Comparison of ENCODE assay signal across 21 cellular contexts in genomic region chr9:3827175-3827574, GRCh38.
DNase-seq lines count a peak whose midpoint lies in the region; ATAC-seq and TF ChIP-seq lines count a peak whose summit lies in the region.
"Had no signal": no experiment of that assay in that cellular context is flagged by ENCODE, and none has a peak within 500 bp of the region (broad histone marks: within the 10 kb centered on the region; RNA-seq: fewer than 3 reads in every experiment).

No MANE protein-coding gene starts in this region.

- H3K27ac ChIP-seq in RWPE2 (ENCODE audit: poor library complexity, severe bottlenecking): peak overlapping the region; percentile 60

- H3K36me3 Mint-ChIP-seq in activated naive CD4-positive, alpha-beta T cell treated with anti-CD3 and anti-CD28 coated beads, Interleukin-2, amount 10 ng/mL, durations not matched to agents 7 days and 5 days: no peaks in the 10 kb centered on the region
- H3K36me3 Mint-ChIP-seq in activated CD8-positive, alpha-beta memory T cell treated with anti-CD3 and anti-CD28 coated beads, Interleukin-2, amount 10 ng/mL, durations not matched to agents 7 days and 5 days: no peaks in the 10 kb centered on the region
- H3K36me3 Mint-ChIP-seq: activated naive CD4-positive, alpha-beta T cell treated with anti-CD3 and anti-CD28 coated beads, Interleukin-2, amount 50 U/mL, for 24 hours; CD4-positive, CD25-positive, alpha-beta regulatory T cell had no signal

- H3K4me3 ChIP-seq in RWPE2 (ENCODE audit: severe bottlenecking): no peak overlapping the region
- H3K4me3 ChIP-seq: GM12878, suprapubic skin had no signal

- H3K27me3 Mint-ChIP-seq in activated naive CD4-positive, alpha-beta T cell treated with anti-CD3 and anti-CD28 coated beads, Interleukin-2, amount 10 ng/mL, durations not matched to agents 7 days and 5 days: no peaks in the 10 kb centered on the region
- H3K27me3 Mint-ChIP-seq in activated CD8-positive, alpha-beta memory T cell treated with anti-CD3 and anti-CD28 coated beads, Interleukin-2, amount 10 ng/mL, durations not matched to agents 7 days and 5 days: peaks cover 8% of the 10 kb centered on the region
- H3K27me3 Mint-ChIP-seq: activated B cell treated with CpG ODN at 0.5 μM for 24 hours; activated naive CD4-positive, alpha-beta T cell treated with anti-CD3 and anti-CD28 coated beads, Interleukin-2, amount 50 U/mL, for 24 hours; CD4-positive, CD25-positive, alpha-beta regulatory T cell had no signal

- H3K27me3 ChIP-seq in RWPE2 (ENCODE audit: insufficient read depth, poor library complexity, severe bottlenecking): no peaks in the 10 kb centered on the region
- H3K27me3 ChIP-seq: suprapubic skin had no signal

- H3K9me3 Mint-ChIP-seq in activated naive CD4-positive, alpha-beta T cell treated with anti-CD3 and anti-CD28 coated beads, Interleukin-2, amount 10 ng/mL, durations not matched to agents 7 days and 5 days: no peaks in the 10 kb centered on the region
- no peaks in the 10 kb centered on the region for H3K9me3 Mint-ChIP-seq in activated CD8-positive, alpha-beta memory T cell treated with anti-CD3 and anti-CD28 coated beads, Interleukin-2, amount 10 ng/mL, durations not matched to agents 7 days and 5 days (ENCODE audit: low read depth)
- H3K9me3 Mint-ChIP-seq: activated B cell treated with CpG ODN at 0.5 μM for 24 hours; activated naive CD4-positive, alpha-beta T cell treated with anti-CD3 and anti-CD28 coated beads, Interleukin-2, amount 50 U/mL, for 24 hours had no signal

- TF ChIP-seq CTCF in RWPE2 (IDR thresholded peaks at IDR 0.05; ENCODE audit: poor library complexity, severe bottlenecking): no peak

- DNase-seq in HT-29 (ENCODE audit: low spot score): peak; percentile 93
- DNase-seq in RWPE2 (ENCODE audit: low spot score): peak; percentile 73
- DNase-seq in iPS-NIHi11 (ENCODE audit: low spot score): peak; percentile 57
- DNase-seq in renal cortical epithelial cell (ENCODE audit: low read depth): peak; percentile 37
- DNase-seq in Right ventricle myocardium inferior (ENCODE audit: missing footprints): no peak
- no peak for DNase-seq in HuH-7.5 (ENCODE audit: low spot score)
- DNase-seq in activated naive CD4-positive, alpha-beta T cell treated with anti-CD3 and anti-CD28 coated beads, Interleukin-2, amount 10 ng/mL, durations not matched to agents 7 days and 5 days: no peak
- DNase-seq in activated CD8-positive, alpha-beta memory T cell treated with anti-CD3 and anti-CD28 coated beads, Interleukin-2, amount 10 ng/mL, durations not matched to agents 7 days and 5 days: no peak
- DNase-seq: activated B cell treated with CpG ODN at 0.5 μM for 24 hours; activated T-cell treated with anti-CD3 and anti-CD28 coated beads, Interleukin-2, amount 50 U/mL, for 48 hours; CD4-positive, CD25-positive, alpha-beta regulatory T cell; foreskin fibroblast; HCEC 1CT; hypothalamus; kidney glomerular epithelial cell; NCI-H2029 treated with DMSO at 0.1 percent for 48 hours; NCI-H526 treated with DMSO at 0.1 percent for 48 hours; T-helper 17 cell had no signal

- CTCF ChIA-PET in activated naive CD4-positive, alpha-beta T cell treated with anti-CD3 and anti-CD28 coated beads, Interleukin-2, amount 10 ng/mL, durations not matched to agents 7 days and 5 days (lab: Charles Lee): no interaction called here
- CTCF ChIA-PET in activated CD8-positive, alpha-beta memory T cell treated with anti-CD3 and anti-CD28 coated beads, Interleukin-2, amount 10 ng/mL, durations not matched to agents 7 days and 5 days (lab: Charles Lee): no interaction called here

- ATAC-seq in RWPE2 (ENCODE audit: low read depth) (peak; percentile 96), Right ventricle myocardium inferior (no peak)
- no peak for ATAC-seq in activated CD8-positive, alpha-beta memory T cell treated with anti-CD3 and anti-CD28 coated beads, Interleukin-2, amount 10 ng/mL, durations not matched to agents 7 days and 5 days
- ATAC-seq: GM12878, T-helper 17 cell had no signal

- peaks cover 26% of the 10 kb centered on the region for H3K4me1 ChIP-seq in RWPE2 (ENCODE audit: insufficient read depth, poor library complexity, severe bottlenecking)

- no peak overlapping the region for H3K4me3 Mint-ChIP-seq in activated naive CD4-positive, alpha-beta T cell treated with anti-CD3 and anti-CD28 coated beads, Interleukin-2, amount 10 ng/mL, durations not matched to agents 7 days and 5 days
- no peak overlapping the region for H3K4me3 Mint-ChIP-seq in activated CD8-positive, alpha-beta memory T cell treated with anti-CD3 and anti-CD28 coated beads, Interleukin-2, amount 10 ng/mL, durations not matched to agents 7 days and 5 days
- H3K4me3 Mint-ChIP-seq: activated B cell treated with CpG ODN at 0.5 μM for 24 hours; activated naive CD4-positive, alpha-beta T cell treated with anti-CD3 and anti-CD28 coated beads, Interleukin-2, amount 50 U/mL, for 24 hours; CD4-positive, CD25-positive, alpha-beta regulatory T cell; T-helper 17 cell had no signal

- H3K27ac Mint-ChIP-seq in activated naive CD4-positive, alpha-beta T cell treated with anti-CD3 and anti-CD28 coated beads, Interleukin-2, amount 10 ng/mL, durations not matched to agents 7 days and 5 days: no peak overlapping the region
- H3K27ac Mint-ChIP-seq in activated CD8-positive, alpha-beta memory T cell treated with anti-CD3 and anti-CD28 coated beads, Interleukin-2, amount 10 ng/mL, durations not matched to agents 7 days and 5 days: no peak overlapping the region
- H3K27ac Mint-ChIP-seq: activated B cell treated with CpG ODN at 0.5 μM for 24 hours; activated naive CD4-positive, alpha-beta T cell treated with anti-CD3 and anti-CD28 coated beads, Interleukin-2, amount 50 U/mL, for 24 hours; CD4-positive, CD25-positive, alpha-beta regulatory T cell; T-helper 17 cell had no signal

- H3K9me3 ChIP-seq in RWPE2 (ENCODE audit: severe bottlenecking): no peaks in the 10 kb centered on the region
- H3K9me3 ChIP-seq: suprapubic skin had no signal

- no peaks in the 10 kb centered on the region for H3K4me1 Mint-ChIP-seq in activated naive CD4-positive, alpha-beta T cell treated with anti-CD3 and anti-CD28 coated beads, Interleukin-2, amount 10 ng/mL, durations not matched to agents 7 days and 5 days
- no peaks in the 10 kb centered on the region for H3K4me1 Mint-ChIP-seq in activated CD8-positive, alpha-beta memory T cell treated with anti-CD3 and anti-CD28 coated beads, Interleukin-2, amount 10 ng/mL, durations not matched to agents 7 days and 5 days
- H3K4me1 Mint-ChIP-seq: activated B cell treated with CpG ODN at 0.5 μM for 24 hours; activated naive CD4-positive, alpha-beta T cell treated with anti-CD3 and anti-CD28 coated beads, Interleukin-2, amount 50 U/mL, for 24 hours; CD4-positive, CD25-positive, alpha-beta regulatory T cell; T-helper 17 cell had no signal

- H3K36me3 ChIP-seq in RWPE2 (ENCODE audit: low read depth): no peaks in the 10 kb centered on the region
- H3K36me3 ChIP-seq: suprapubic skin had no signal

- intact Hi-C loops in Right ventricle myocardium inferior (cut with DNase I): no loop called here

Comparison
In these comparisons a context has a peak if more than half of its experiments do, and no peak if none do; other contexts are left out.
1. DNase-seq: peak in HT-29 (single experiment), RWPE2 (single experiment), iPS-NIHi11 (single experiment) and renal cortical epithelial cell (single experiment); none in Right ventricle myocardium inferior (single experiment), HuH-7.5 (single experiment), activated naive CD4-positive, alpha-beta T cell treated with anti-CD3 and anti-CD28 coated beads, Interleukin-2, amount 10 ng/mL, durations not matched to agents 7 days and 5 days (single experiment) and activated CD8-positive, alpha-beta memory T cell treated with anti-CD3 and anti-CD28 coated beads, Interleukin-2, amount 10 ng/mL, durations not matched to agents 7 days and 5 days (single experiment).